18 cellular contexts compared by ENCODE assay signal in the genomic region with DNA sequence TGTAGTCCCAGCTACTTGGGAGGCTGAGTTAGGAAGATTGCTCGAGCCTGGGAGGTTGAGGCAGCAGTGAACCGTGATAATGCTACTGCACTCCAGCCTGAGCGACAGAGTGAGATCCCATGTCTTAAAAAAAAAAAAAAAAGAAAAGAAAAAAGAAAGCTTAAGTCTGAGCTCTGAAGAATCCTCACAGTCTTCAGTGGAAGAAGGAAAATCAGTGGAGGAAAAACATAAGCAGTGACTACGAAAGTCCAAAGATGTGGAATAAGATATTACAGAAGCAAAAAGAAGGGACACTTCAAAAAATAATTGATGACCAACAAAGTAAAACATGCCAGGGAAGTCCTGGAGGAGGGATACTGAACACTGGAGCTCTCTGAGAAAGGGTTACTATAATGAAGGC. TPM values are rescaled to one million over a fixed set of nuclear protein-coding genes. Genes with fewer than 3 reads are reported as not detected.
DNase-seq lines count a peak whose midpoint lies in the region; ATAC-seq and TF ChIP-seq lines count a peak whose summit lies in the region.
"Had no signal": no experiment of that assay in that cellular context is flagged by ENCODE, and none has a peak within 500 bp of the region (broad histone marks: within the 10 kb centered on the region; RNA-seq: fewer than 3 reads in every experiment).

No MANE protein-coding gene starts in this region.

- no peak overlapping the region for H2AK5ac ChIP-seq in neuronal stem cell (ENCODE audit: low read depth, low read length)

- H4K91ac ChIP-seq in neuronal stem cell (ENCODE audit: low read depth, low read length, poor library complexity): no peak overlapping the region

- peak overlapping the region; percentile 5 for H3K4me3 Mint-ChIP-seq in natural killer cell treated with Interleukin-12 subunit alpha and Interleukin-12 subunit beta and Interleukin-15 and Interleukin-18, amount 100 ng/mL, for 72 hours
- no peak overlapping the region for H3K4me3 Mint-ChIP-seq in natural killer cell
- H3K4me3 Mint-ChIP-seq in activated T-helper 1 cell treated with anti-CD3 and anti-CD28 coated beads, Interleukin-12 subunit alpha, Interleukin-12 subunit beta, Interleukin-2, Interleukin-4 antibody, amounts not matched to agents 30 ng/mL and 10 ng/mL and 1 ng/mL, durations not matched to agents 14 hours and 24 hours and 36 hours: no peak overlapping the region
- H3K4me3 Mint-ChIP-seq: H9 had no signal

- no CpG with 5 or more reads among the region's 4 CpGs for WGBS in neuronal stem cell (ENCODE audit: extremely low coverage in 2 of 2, insufficient read length in 2 of 2, insufficient replicate concordance in 1 of 2), 2 donors

- TF ChIP-seq CTCF in natural killer cell (IDR thresholded peaks at IDR 0.05): no peak
- TF ChIP-seq CTCF in Peyer's patch (IDR thresholded peaks at IDR 0.05): no peak

- H3K27me3 ChIP-seq in neuronal stem cell (ENCODE audit: control insufficient read depth in 3 of 3, insufficient read depth in 3 of 3, low read depth in 1 of 3, low read length in 3 of 3) (peaks cover 32 to 75% (median 68%) of the 10 kb centered on the region in 3 experiments), Peyer's patch (peaks cover 0 to 40% of the 10 kb centered on the region in 2 donors)

- H3K27me3 Mint-ChIP-seq in natural killer cell treated with Interleukin-12 subunit alpha and Interleukin-12 subunit beta and Interleukin-15 and Interleukin-18, amount 100 ng/mL, for 72 hours: peaks cover 18 to 33% of the 10 kb centered on the region in 2 donors
- peaks cover 29 to 45% of the 10 kb centered on the region in 2 donors for H3K27me3 Mint-ChIP-seq in natural killer cell (ENCODE audit: low read depth in 2 of 2)
- peaks cover 31% of the 10 kb centered on the region for H3K27me3 Mint-ChIP-seq in activated T-helper 1 cell treated with anti-CD3 and anti-CD28 coated beads, Interleukin-12 subunit alpha, Interleukin-12 subunit beta, Interleukin-2, Interleukin-4 antibody, amounts not matched to agents 30 ng/mL and 10 ng/mL and 1 ng/mL, durations not matched to agents 14 hours and 24 hours and 36 hours (ENCODE audit: insufficient read depth)

- H3K36me3 Mint-ChIP-seq in natural killer cell treated with Interleukin-12 subunit alpha and Interleukin-12 subunit beta and Interleukin-15 and Interleukin-18, amount 100 ng/mL, for 72 hours: peaks cover 4% of the 10 kb centered on the region
- H3K36me3 Mint-ChIP-seq in natural killer cell: no peaks in the 10 kb centered on the region
- H3K36me3 Mint-ChIP-seq in activated T-helper 1 cell treated with anti-CD3 and anti-CD28 coated beads, Interleukin-12 subunit alpha, Interleukin-12 subunit beta, Interleukin-2, Interleukin-4 antibody, amounts not matched to agents 30 ng/mL and 10 ng/mL and 1 ng/mL, durations not matched to agents 14 hours and 24 hours and 36 hours (ENCODE audit: low read depth): peaks cover 16% of the 10 kb centered on the region

- no peak overlapping the region for H2BK120ac ChIP-seq in neuronal stem cell (ENCODE audit: low read depth, low read length)

- no peak for ATAC-seq in natural killer cell treated with Interleukin-12 subunit alpha and Interleukin-12 subunit beta and Interleukin-15 and Interleukin-18, amount 100 ng/mL, for 72 hours
- no peak for ATAC-seq in natural killer cell

- H3K4me1 Mint-ChIP-seq in natural killer cell treated with Interleukin-12 subunit alpha and Interleukin-12 subunit beta and Interleukin-15 and Interleukin-18, amount 100 ng/mL, for 72 hours (ENCODE audit: low read depth in 2 of 2): peaks cover 32 to 37% of the 10 kb centered on the region in 2 donors
- peaks cover 28 to 33% of the 10 kb centered on the region in 2 donors for H3K4me1 Mint-ChIP-seq in natural killer cell
- peaks cover 36% of the 10 kb centered on the region for H3K4me1 Mint-ChIP-seq in activated T-helper 1 cell treated with anti-CD3 and anti-CD28 coated beads, Interleukin-12 subunit alpha, Interleukin-12 subunit beta, Interleukin-2, Interleukin-4 antibody, amounts not matched to agents 30 ng/mL and 10 ng/mL and 1 ng/mL, durations not matched to agents 14 hours and 24 hours and 36 hours (ENCODE audit: low read depth)

- peaks cover 6 to 13% of the 10 kb centered on the region in 2 donors for H3K36me3 ChIP-seq in neuronal stem cell (replicated peaks in 1 of 2; ENCODE audit: control insufficient read depth in 2 of 2, insufficient read depth in 2 of 2, low read length in 2 of 2)
- peaks cover 0 to 8% (median 0%) of the 10 kb centered on the region in 3 donors for H3K36me3 ChIP-seq in Peyer's patch

- H3K9me3 Mint-ChIP-seq in natural killer cell treated with Interleukin-12 subunit alpha and Interleukin-12 subunit beta and Interleukin-15 and Interleukin-18, amount 100 ng/mL, for 72 hours: no peaks in the 10 kb centered on the region
- no peaks in the 10 kb centered on the region for H3K9me3 Mint-ChIP-seq in natural killer cell
- no peaks in the 10 kb centered on the region for H3K9me3 Mint-ChIP-seq in activated T-helper 1 cell treated with anti-CD3 and anti-CD28 coated beads, Interleukin-12 subunit alpha, Interleukin-12 subunit beta, Interleukin-2, Interleukin-4 antibody, amounts not matched to agents 30 ng/mL and 10 ng/mL and 1 ng/mL, durations not matched to agents 14 hours and 24 hours and 36 hours

- no peak overlapping the region for H2BK5ac ChIP-seq in neuronal stem cell (ENCODE audit: low read length)

- H3K9me3 ChIP-seq in neuronal stem cell (replicated peaks in 1 of 2; ENCODE audit: control insufficient read depth in 2 of 2, insufficient read depth in 1 of 2, low read depth in 1 of 2, low read length in 2 of 2) (peaks cover 0 to 4% of the 10 kb centered on the region in 2 donors), Peyer's patch (no peaks in the 10 kb centered on the region)
- H3K9me3 ChIP-seq: Caco-2 had no signal

- H3K4me1 ChIP-seq in neuronal stem cell (ENCODE audit: control insufficient read depth in 2 of 2, insufficient read depth in 1 of 2, low read depth in 1 of 2, low read length in 2 of 2): peaks cover 8 to 9% of the 10 kb centered on the region in 2 donors
- H3K4me1 ChIP-seq in Peyer's patch: peaks cover 0 to 41% (median 18%) of the 10 kb centered on the region in 4 donors

- H3K4ac ChIP-seq in neuronal stem cell (ENCODE audit: low read length): no peak overlapping the region

- H3K14ac ChIP-seq in neuronal stem cell (ENCODE audit: low read length): no peak overlapping the region

- no peak overlapping the region for H2AFZ ChIP-seq in neuronal stem cell (ENCODE audit: low read length)
- H2AFZ ChIP-seq: GM23248 had no signal

- H3K9ac ChIP-seq in neuronal stem cell (ENCODE audit: low read depth, low read length, poor library complexity): peak overlapping the region; percentile 27
- H3K9ac ChIP-seq: GM23248 had no signal

- H3K79me1 ChIP-seq in neuronal stem cell (ENCODE audit: low read depth, low read length): peaks cover 3% of the 10 kb centered on the region

- H4K8ac ChIP-seq in neuronal stem cell (ENCODE audit: low read depth, low read length): no peak overlapping the region

- TF ChIP-seq POLR2A in Peyer's patch (IDR thresholded peaks at IDR 0.05): no peak

- H3K4me3 ChIP-seq in neuronal stem cell (ENCODE audit: low read length in 2 of 2) (no peak overlapping the region), Peyer's patch (no peak overlapping the region)
- H3K4me3 ChIP-seq: GM23248 had no signal

- H2BK12ac ChIP-seq in neuronal stem cell (ENCODE audit: low read length): no peak overlapping the region

- no peak overlapping the region for H3K27ac Mint-ChIP-seq in natural killer cell treated with Interleukin-12 subunit alpha and Interleukin-12 subunit beta and Interleukin-15 and Interleukin-18, amount 100 ng/mL, for 72 hours
- H3K27ac Mint-ChIP-seq in natural killer cell: no peak overlapping the region
- peak overlapping the region; percentile 0 for H3K27ac Mint-ChIP-seq in activated T-helper 1 cell treated with anti-CD3 and anti-CD28 coated beads, Interleukin-12 subunit alpha, Interleukin-12 subunit beta, Interleukin-2, Interleukin-4 antibody, amounts not matched to agents 30 ng/mL and 10 ng/mL and 1 ng/mL, durations not matched to agents 14 hours and 24 hours and 36 hours
- H3K27ac Mint-ChIP-seq: H9 had no signal

- no peak for DNase-seq in natural killer cell treated with Interleukin-12 subunit alpha and Interleukin-12 subunit beta and Interleukin-15 and Interleukin-18, amount 100 ng/mL, for 72 hours (ENCODE audit: low spot score)
- DNase-seq in natural killer cell (no peak), neuronal stem cell (ENCODE audit: low spot score) (no peak), DMS 273 (lab: John Stamatoyannopoulos, UW; ENCODE audit: unreplicated experiment) (no peak), Peyer's patch (no peak), H4 (ENCODE audit: low spot score) (no peak)
- no peak for DNase-seq in activated T-helper 1 cell treated with anti-CD3 and anti-CD28 coated beads, Interleukin-12 subunit alpha, Interleukin-12 subunit beta, Interleukin-2, Interleukin-4 antibody, amounts not matched to agents 30 ng/mL and 10 ng/mL and 1 ng/mL, durations not matched to agents 14 hours and 24 hours and 36 hours (ENCODE audit: low spot score)
- DNase-seq: Caco-2; CD8-positive, alpha-beta memory T cell; DMS 273 treated with DMSO at 0.1 percent for 48 hours; GM23248; H9; IMR-90 had no signal

- H3K4me2 ChIP-seq in neuronal stem cell (ENCODE audit: insufficient read depth, low read length, poor library complexity, severe bottlenecking): no peak overlapping the region

- intact Hi-C loops in natural killer cell (cut with micrococcal nuclease): no loop called here
- intact Hi-C loops in activated T-helper 1 cell treated with anti-CD3 and anti-CD28 coated beads, Interleukin-12 subunit alpha, Interleukin-12 subunit beta, Interleukin-2, Interleukin-4 antibody, amounts not matched to agents 30 ng/mL and 10 ng/mL and 1 ng/mL, durations not matched to agents 14 hours and 24 hours and 36 hours (cut with micrococcal nuclease): no loop called here

- H3K27ac ChIP-seq in neuronal stem cell (replicated peaks; ENCODE audit: low read length) (no peak overlapping the region), Peyer's patch (no peak overlapping the region)
- H3K27ac ChIP-seq: 22Rv1, GM23248 had no signal

- H2BK15ac ChIP-seq in neuronal stem cell (ENCODE audit: low read length): no peak overlapping the region

- H3K18ac ChIP-seq in neuronal stem cell (ENCODE audit: low read length): no peak overlapping the region

- H3K23ac ChIP-seq in neuronal stem cell (ENCODE audit: low read depth, low read length, poor library complexity): no peak overlapping the region

RNA-seq across cellular contexts. Expression of a gene that starts 2.8 kb away (rescaled TPM):
- 10 to 100 TPM; 31.3 to 41.3 TPM for total RNA-seq in natural killer cell treated with Interleukin-12 subunit alpha and Interleukin-12 subunit beta and Interleukin-15 and Interleukin-18, amount 100 ng/mL, for 72 hours
- total RNA-seq in natural killer cell (10 to 100 TPM; 22.9 to 35.9 (median 33.2) TPM), Peyer's patch (10 to 100 TPM; 14.0 to 18.9 (median 16.2) TPM)
- total RNA-seq in activated T-helper 1 cell treated with anti-CD3 and anti-CD28 coated beads, Interleukin-12 subunit alpha, Interleukin-12 subunit beta, Interleukin-2, Interleukin-4 antibody, amounts not matched to agents 30 ng/mL and 10 ng/mL and 1 ng/mL, durations not matched to agents 14 hours and 24 hours and 36 hours: 41.9 and 45.0 TPM in 2 replicates
- 9.0 TPM for polyA plus RNA-seq in neuronal stem cell (2013, experiment 1 of 2)
- polyA plus RNA-seq in neuronal stem cell (2013, experiment 2 of 2): 9.0 TPM
- 17.0 and 25.7 TPM in 2 replicates for total RNA-seq in H4 (2014; rRNA removed; shearing (Covaris generic))

RNA-seq across cellular contexts. Expression of a gene that starts 4.0 kb away (rescaled TPM):
- total RNA-seq in natural killer cell treated with Interleukin-12 subunit alpha and Interleukin-12 subunit beta and Interleukin-15 and Interleukin-18, amount 100 ng/mL, for 72 hours: under 1 TPM; 0.12 to 0.95 TPM
- total RNA-seq in natural killer cell (under 1 TPM in 2 of 3 donors, not detected in 1; 0.23 to 0.45 TPM), Peyer's patch (1 to 10 TPM in 2 of 4 donors, under 1 TPM in 1, not detected in 1; 0.53 to 1.7 (median 1.7) TPM)
- total RNA-seq in activated T-helper 1 cell treated with anti-CD3 and anti-CD28 coated beads, Interleukin-12 subunit alpha, Interleukin-12 subunit beta, Interleukin-2, Interleukin-4 antibody, amounts not matched to agents 30 ng/mL and 10 ng/mL and 1 ng/mL, durations not matched to agents 14 hours and 24 hours and 36 hours: 1.2 and 1.5 TPM in 2 replicates
- polyA plus RNA-seq in neuronal stem cell (2013, experiment 1 of 2): not detected
- polyA plus RNA-seq in neuronal stem cell (2013, experiment 2 of 2): not detected
- total RNA-seq in H4 (2014; rRNA removed; shearing (Covaris generic)): not detected in 2 replicates
- total RNA-seq: A673, Daoy, GM23248, IMR-90 had no signal
- polyA plus RNA-seq: BJ; CD14-positive monocyte; CD8-positive, alpha-beta memory T cell; GM23248; IMR-90 had no signal

RNA-seq across cellular contexts. Expression of a gene that starts 10.9 kb away (rescaled TPM):
- total RNA-seq in natural killer cell treated with Interleukin-12 subunit alpha and Interleukin-12 subunit beta and Interleukin-15 and Interleukin-18, amount 100 ng/mL, for 72 hours: 1 to 10 TPM; 1.3 to 1.5 TPM
- total RNA-seq in natural killer cell (1 to 10 TPM; 1.7 to 1.9 (median 1.8) TPM), Peyer's patch (1 to 10 TPM in 3 of 4 donors, not detected in 1; 2.8 to 6.9 (median 6.8) TPM)
- total RNA-seq in activated T-helper 1 cell treated with anti-CD3 and anti-CD28 coated beads, Interleukin-12 subunit alpha, Interleukin-12 subunit beta, Interleukin-2, Interleukin-4 antibody, amounts not matched to agents 30 ng/mL and 10 ng/mL and 1 ng/mL, durations not matched to agents 14 hours and 24 hours and 36 hours: 0.54 and 1.1 TPM in 2 replicates
- 0.08 TPM for polyA plus RNA-seq in neuronal stem cell (2013, experiment 1 of 2)
- polyA plus RNA-seq in neuronal stem cell (2013, experiment 2 of 2): 0.10 TPM
- total RNA-seq in H4 (2014; rRNA removed; shearing (Covaris generic)): 0.97 TPM in 1 of 2 replicates, not detected in the other
- total RNA-seq: A673 had no signal
- polyA plus RNA-seq: CD8-positive, alpha-beta memory T cell had no signal

RNA-seq across cellular contexts. Expression of a gene that starts 15.8 kb away (rescaled TPM):
- 1 to 10 TPM in 1 of 2 donors, under 1 TPM in 1; 0.55 to 1.0 TPM for total RNA-seq in natural killer cell treated with Interleukin-12 subunit alpha and Interleukin-12 subunit beta and Interleukin-15 and Interleukin-18, amount 100 ng/mL, for 72 hours
- total RNA-seq in natural killer cell: under 1 TPM in 2 of 3 donors, not detected in 1; 0.21 to 0.43 TPM
- total RNA-seq in activated T-helper 1 cell treated with anti-CD3 and anti-CD28 coated beads, Interleukin-12 subunit alpha, Interleukin-12 subunit beta, Interleukin-2, Interleukin-4 antibody, amounts not matched to agents 30 ng/mL and 10 ng/mL and 1 ng/mL, durations not matched to agents 14 hours and 24 hours and 36 hours: 0.65 and 0.86 TPM in 2 replicates
- polyA plus RNA-seq in neuronal stem cell (2013, experiment 1 of 2): 0.17 TPM
- polyA plus RNA-seq in neuronal stem cell (2013, experiment 2 of 2): 0.18 TPM
- 100 to 1,000 TPM in 1 of 4 donors, 10 to 100 TPM in 3; 14.0 to 116 (median 75.3) TPM for total RNA-seq in Peyer's patch
- total RNA-seq in H4 (2014; rRNA removed; shearing (Covaris generic)): not detected in 2 replicates
- total RNA-seq: GM23248, IMR-90 had no signal
- polyA plus RNA-seq: CD14-positive monocyte; CD8-positive, alpha-beta memory T cell; GM23248 had no signal

RNA-seq across cellular contexts. Expression of a gene that starts 19.2 kb away (rescaled TPM):
- 100 to 1,000 TPM; 190 to 233 TPM for total RNA-seq in natural killer cell treated with Interleukin-12 subunit alpha and Interleukin-12 subunit beta and Interleukin-15 and Interleukin-18, amount 100 ng/mL, for 72 hours
- total RNA-seq in natural killer cell (100 to 1,000 TPM; 234 to 242 (median 237) TPM), Peyer's patch (100 to 1,000 TPM; 183 to 233 (median 213) TPM)
- 178 and 187 TPM in 2 replicates for total RNA-seq in activated T-helper 1 cell treated with anti-CD3 and anti-CD28 coated beads, Interleukin-12 subunit alpha, Interleukin-12 subunit beta, Interleukin-2, Interleukin-4 antibody, amounts not matched to agents 30 ng/mL and 10 ng/mL and 1 ng/mL, durations not matched to agents 14 hours and 24 hours and 36 hours
- 65.9 TPM for polyA plus RNA-seq in neuronal stem cell (2013, experiment 1 of 2)
- 64.5 TPM for polyA plus RNA-seq in neuronal stem cell (2013, experiment 2 of 2)
- 95.4 and 102 TPM in 2 replicates for total RNA-seq in H4 (2014; rRNA removed; shearing (Covaris generic))
